8 cellular contexts compared by ENCODE assay signal in the genomic region with DNA sequence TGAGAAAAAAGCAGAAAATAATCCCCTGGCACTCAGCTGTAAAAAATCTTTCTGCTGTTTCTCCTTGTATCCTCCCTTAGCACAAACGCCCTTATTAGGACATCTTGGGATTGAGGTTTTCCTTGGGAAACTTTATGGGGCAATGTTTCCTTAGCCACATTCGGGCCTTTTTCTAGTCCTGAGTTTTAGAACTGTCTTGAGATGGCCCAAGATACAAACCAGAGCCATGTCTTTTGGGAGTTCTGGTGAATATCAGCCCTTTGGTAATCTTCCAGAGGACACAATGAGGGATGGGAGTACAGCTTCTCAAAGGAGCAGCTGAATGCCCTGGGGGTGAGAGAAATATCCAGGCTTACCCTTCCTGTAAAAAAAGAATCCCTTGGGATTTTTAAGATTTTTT.
DNase-seq lines count a peak whose midpoint lies in the region; ATAC-seq and TF ChIP-seq lines count a peak whose summit lies in the region.
"Not testable (repeated sequence)": the region's sequence is repeated elsewhere in the genome, so short reads cannot be mapped to it uniquely, and the experiment has no call there.

No MANE protein-coding gene starts in this region.

- CTCF ChIA-PET in activated CD8-positive, alpha-beta memory T cell treated with anti-CD3 and anti-CD28 coated beads, Interleukin-2, amount 10 ng/mL, durations not matched to agents 7 days and 5 days (lab: Charles Lee), result not testable (repeated sequence)

- DNase-seq in DND-41; activated CD8-positive, alpha-beta memory T cell treated with anti-CD3 and anti-CD28 coated beads, Interleukin-2, amount 10 ng/mL, durations not matched to agents 7 days and 5 days; hepatocyte (ENCODE audit: low spot score); stimulated activated naive CD8-positive, alpha-beta T cell treated with anti-CD3 and anti-CD28 coated beads, Interleukin-15, amount 100 ng/mL, for 72 hours: not testable (repeated sequence)
- DNase-seq in RPMI7951 (ENCODE audit: low read depth), result peak; percentile 22
- peak in 1 of 4 donors; percentile 29 for DNase-seq in body of pancreas

- H3K27ac ChIP-seq in DND-41 (ENCODE audit: low read length), result peak overlapping the region; percentile 36; the same call in 1 of the 2 replicates
- H3K27ac ChIP-seq in HUES48 (ENCODE audit: low read depth, low read length); body of pancreas; hepatocyte: not testable (repeated sequence)

- not testable (repeated sequence) for H3K36me3 ChIP-seq in DND-41 (ENCODE audit: insufficient read depth, low read length); HUES48 (ENCODE audit: control insufficient read depth, insufficient read depth, low read length); body of pancreas (replicated peaks in 1 of 2; ENCODE audit: insufficient read depth in 1 of 2, low read depth in 2 of 2); hepatocyte (replicated peaks; ENCODE audit: insufficient read depth, low read depth)

- not testable (repeated sequence) for TF ChIP-seq POLR2A in body of pancreas (IDR thresholded peaks at IDR 0.05)

- H3K9ac ChIP-seq in DND-41 (ENCODE audit: low read depth, low read length), result peak overlapping the region; percentile 68
- H3K9ac ChIP-seq in HUES48 (ENCODE audit: low read depth, low read length), result not testable (repeated sequence)

- intact Hi-C loops in body of pancreas (cut with DNase I), result not testable (repeated sequence)

- ATAC-seq in DND-41 (ENCODE audit: insufficient read depth, low read depth); activated CD8-positive, alpha-beta memory T cell treated with anti-CD3 and anti-CD28 coated beads, Interleukin-2, amount 10 ng/mL, durations not matched to agents 7 days and 5 days; stimulated activated naive CD8-positive, alpha-beta T cell treated with anti-CD3 and anti-CD28 coated beads, Interleukin-15, amount 100 ng/mL, for 72 hours: not testable (repeated sequence)
- ATAC-seq in body of pancreas, result peak; percentile 20

- 59 to 62% methylated on average over 2 of the region's 2 CpGs for WGBS in body of pancreas, 2 donors
- WGBS in hepatocyte (ENCODE audit: low lambda C conversion rate, missing lambda C conversion rate), result 26% methylated on average over 2 of the region's 2 CpGs

- not testable (repeated sequence) for H3K27me3 ChIP-seq in DND-41 (ENCODE audit: insufficient read depth, low read length, poor library complexity); HUES48 (ENCODE audit: control insufficient read depth, insufficient read depth, low read length); body of pancreas; hepatocyte

- not testable (repeated sequence) for H3K9me3 ChIP-seq in DND-41 (ENCODE audit: insufficient read depth, low read length, severe bottlenecking); HUES48 (ENCODE audit: control insufficient read depth, insufficient read depth, low read length); body of pancreas; hepatocyte (ENCODE audit: low read depth)

- not testable (repeated sequence) for H3K9me2 ChIP-seq in hepatocyte (replicated peaks; ENCODE audit: insufficient read depth)

- not testable (repeated sequence) for H4K20me1 ChIP-seq in DND-41 (ENCODE audit: insufficient read depth, low read length); hepatocyte (ENCODE audit: insufficient read depth, poor library complexity, severe bottlenecking)

- H3K4me1 Mint-ChIP-seq in activated CD8-positive, alpha-beta memory T cell treated with anti-CD3 and anti-CD28 coated beads, Interleukin-2, amount 10 ng/mL, durations not matched to agents 7 days and 5 days, result peaks cover 27% of the 10 kb centered on the region
- H3K4me1 Mint-ChIP-seq in nephron; stimulated activated naive CD8-positive, alpha-beta T cell treated with anti-CD3 and anti-CD28 coated beads, Interleukin-15, amount 100 ng/mL, for 72 hours: not testable (repeated sequence)

- H3K27ac Mint-ChIP-seq in activated CD8-positive, alpha-beta memory T cell treated with anti-CD3 and anti-CD28 coated beads, Interleukin-2, amount 10 ng/mL, durations not matched to agents 7 days and 5 days; nephron; stimulated activated naive CD8-positive, alpha-beta T cell treated with anti-CD3 and anti-CD28 coated beads, Interleukin-15, amount 100 ng/mL, for 72 hours: not testable (repeated sequence)

- H3K4me2 ChIP-seq in DND-41 (ENCODE audit: insufficient read depth, low read length), result peak overlapping the region; percentile 70
- H3K4me2 ChIP-seq in hepatocyte, result peak overlapping the region; percentile 86

- H3K27me3 Mint-ChIP-seq in activated CD8-positive, alpha-beta memory T cell treated with anti-CD3 and anti-CD28 coated beads, Interleukin-2, amount 10 ng/mL, durations not matched to agents 7 days and 5 days; nephron (ENCODE audit: low read depth); stimulated activated naive CD8-positive, alpha-beta T cell treated with anti-CD3 and anti-CD28 coated beads, Interleukin-15, amount 100 ng/mL, for 72 hours: not testable (repeated sequence)

- not testable (repeated sequence) for H2AFZ ChIP-seq in DND-41 (ENCODE audit: low read depth, low read length); hepatocyte

- H3K36me3 Mint-ChIP-seq in activated CD8-positive, alpha-beta memory T cell treated with anti-CD3 and anti-CD28 coated beads, Interleukin-2, amount 10 ng/mL, durations not matched to agents 7 days and 5 days; nephron (ENCODE audit: low read depth): not testable (repeated sequence)

- H3K9me3 Mint-ChIP-seq in activated CD8-positive, alpha-beta memory T cell treated with anti-CD3 and anti-CD28 coated beads, Interleukin-2, amount 10 ng/mL, durations not matched to agents 7 days and 5 days (ENCODE audit: low read depth); stimulated activated naive CD8-positive, alpha-beta T cell treated with anti-CD3 and anti-CD28 coated beads, Interleukin-15, amount 100 ng/mL, for 72 hours: not testable (repeated sequence)
- H3K9me3 Mint-ChIP-seq in nephron, result peaks cover 13% of the 10 kb centered on the region

- H3K4me3 ChIP-seq in DND-41 (ENCODE audit: low read depth in 1 of 2, low read length in 2 of 2) (peak overlapping the region in 1 of 2 experiments; percentile 83; a peak in 3 of 4 replicates), HUES48 (ENCODE audit: low read depth, low read length) (peak overlapping the region; percentile 84; the same call in 1 of the 2 replicates)
- H3K4me3 ChIP-seq in body of pancreas, hepatocyte: not testable (repeated sequence)

- peaks cover 56% of the 10 kb centered on the region for H3K79me2 ChIP-seq in DND-41 (ENCODE audit: insufficient read depth, low read length)
- H3K79me2 ChIP-seq in hepatocyte, result not testable (repeated sequence)

- peak overlapping the region; percentile 90 for H3K4me3 Mint-ChIP-seq in activated CD8-positive, alpha-beta memory T cell treated with anti-CD3 and anti-CD28 coated beads, Interleukin-2, amount 10 ng/mL, durations not matched to agents 7 days and 5 days
- H3K4me3 Mint-ChIP-seq in nephron, result peak overlapping the region; percentile 73 to 94 (median 82)
- peak overlapping the region; percentile 55 to 96 for H3K4me3 Mint-ChIP-seq in stimulated activated naive CD8-positive, alpha-beta T cell treated with anti-CD3 and anti-CD28 coated beads, Interleukin-15, amount 100 ng/mL, for 72 hours

- not testable (repeated sequence) for TF ChIP-seq CTCF in DND-41 (IDR thresholded peaks at IDR 0.05; ENCODE audit: borderline replicate concordance, extremely low read depth, low read length, poor library complexity, severe bottlenecking); body of pancreas (IDR thresholded peaks at IDR 0.05); hepatocyte (IDR thresholded peaks at IDR 0.05; ENCODE audit: poor library complexity); nephron (IDR thresholded peaks at IDR 0.05; ENCODE audit: unreplicated experiment in 3 of 3)

- peaks cover 27% of the 10 kb centered on the region for H3K4me1 ChIP-seq in DND-41 (ENCODE audit: insufficient read depth, low read length)
- H3K4me1 ChIP-seq in HUES48 (ENCODE audit: control insufficient read depth, insufficient read depth, low read length); body of pancreas; hepatocyte (ENCODE audit: insufficient read depth): not testable (repeated sequence)
